ENCODE assay signal across 17 cellular contexts in the genomic region with DNA sequence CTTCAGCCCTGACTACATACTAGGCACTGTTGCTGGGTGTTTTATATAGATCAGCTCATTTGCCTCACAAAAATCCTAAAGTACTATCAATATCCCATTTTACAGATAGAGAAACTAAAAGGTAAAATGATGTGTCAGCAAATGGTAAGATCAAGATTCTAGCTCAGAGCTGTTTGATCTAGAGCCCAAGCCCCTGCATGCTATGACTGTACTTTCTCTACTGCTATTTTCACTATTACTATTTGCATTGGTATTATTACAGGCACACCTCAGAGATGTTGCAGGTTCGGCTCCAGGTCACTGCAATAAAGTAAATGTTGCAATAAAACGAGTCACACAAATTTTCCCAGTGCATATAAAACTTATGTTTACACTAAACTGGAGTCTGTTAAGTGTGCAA. TPM values are rescaled to one million over a fixed set of nuclear protein-coding genes. Genes with fewer than 3 reads are reported as not detected.
DNase-seq lines count a peak whose midpoint lies in the region; ATAC-seq and TF ChIP-seq lines count a peak whose summit lies in the region.
"Had no signal": no experiment of that assay in that cellular context is flagged by ENCODE, and none has a peak within 500 bp of the region (broad histone marks: within the 10 kb centered on the region; RNA-seq: fewer than 3 reads in every experiment).

No MANE protein-coding gene starts in this region.

- no peak overlapping the region for H3K4me3 ChIP-seq in tibial nerve

- no peak overlapping the region for H3K4me3 Mint-ChIP-seq in activated naive CD8-positive, alpha-beta T cell treated with anti-CD3 and anti-CD28 coated beads, Interleukin-2, amount 50 U/mL, for 24 hours
- H3K4me3 Mint-ChIP-seq: stimulated activated naive CD8-positive, alpha-beta T cell treated with anti-CD3 and anti-CD28 coated beads, Interleukin-15, Interleukin-2, amounts not matched to agents 100 ng/mL and 50 ng/mL, for 24 hours; T-cell had no signal

- H3K27me3 Mint-ChIP-seq in activated naive CD8-positive, alpha-beta T cell treated with anti-CD3 and anti-CD28 coated beads, Interleukin-2, amount 50 U/mL, for 24 hours: peaks cover 3% of the 10 kb centered on the region
- H3K27me3 Mint-ChIP-seq: stimulated activated naive CD8-positive, alpha-beta T cell treated with anti-CD3 and anti-CD28 coated beads, Interleukin-15, Interleukin-2, amounts not matched to agents 100 ng/mL and 50 ng/mL, for 24 hours; T-cell had no signal

- WGBS in tibial nerve, 2 donors: 68 to 70% methylated on average over 2 of the region's 2 CpGs

- no peaks in the 10 kb centered on the region for H3K27me3 ChIP-seq in tibial nerve
- H3K27me3 ChIP-seq: foreskin keratinocyte had no signal

- no peaks in the 10 kb centered on the region for H3K9me3 Mint-ChIP-seq in activated naive CD8-positive, alpha-beta T cell treated with anti-CD3 and anti-CD28 coated beads, Interleukin-2, amount 50 U/mL, for 24 hours
- H3K9me3 Mint-ChIP-seq: stimulated activated naive CD8-positive, alpha-beta T cell treated with anti-CD3 and anti-CD28 coated beads, Interleukin-15, Interleukin-2, amounts not matched to agents 100 ng/mL and 50 ng/mL, for 24 hours had no signal

- H3K9me3 ChIP-seq in tibial nerve: no peaks in the 10 kb centered on the region

- ATAC-seq in HG02973 (IDR thresholded peaks at IDR 0.05; ENCODE audit: unreplicated experiment) (peak; percentile 27), HG03196 (IDR thresholded peaks at IDR 0.05; ENCODE audit: unreplicated experiment) (no peak)
- ATAC-seq in activated naive CD8-positive, alpha-beta T cell treated with anti-CD3 and anti-CD28 coated beads, Interleukin-2, amount 50 U/mL, for 24 hours: peak; percentile 62
- ATAC-seq: foreskin keratinocyte, T-cell had no signal

- H3K36me3 ChIP-seq in tibial nerve: peaks cover 0 to 21% (median 0%) of the 10 kb centered on the region in 3 donors

- TF ChIP-seq CTCF in tibial nerve (IDR thresholded peaks at IDR 0.05): no peak

- no peak for TF ChIP-seq POLR2A in tibial nerve (IDR thresholded peaks at IDR 0.05)

- H3K4me1 ChIP-seq in tibial nerve: peaks cover 0 to 7% (median 3%) of the 10 kb centered on the region in 4 donors
- H3K4me1 ChIP-seq: foreskin keratinocyte, parathyroid adenoma had no signal

- peaks cover 20% of the 10 kb centered on the region for H3K36me3 Mint-ChIP-seq in activated naive CD8-positive, alpha-beta T cell treated with anti-CD3 and anti-CD28 coated beads, Interleukin-2, amount 50 U/mL, for 24 hours (ENCODE audit: low read depth)

- TF ChIP-seq EP300 in tibial nerve (IDR thresholded peaks at IDR 0.05): no peak

- peak; percentile 42 for DNase-seq in stimulated activated CD4-positive, alpha-beta T cell treated with anti-CD3 and anti-CD28 coated beads, Interleukin-1b, Interleukin-23, amount 100 ng/mL, for 48 hours
- DNase-seq in stimulated activated CD4-positive, alpha-beta T cell treated with anti-CD3 and anti-CD28 coated beads, Interleukin-4, amount 100 ng/mL, for 4 hours: no peak
- no peak for DNase-seq in activated naive CD8-positive, alpha-beta T cell treated with anti-CD3 and anti-CD28 coated beads, Interleukin-2, amount 50 U/mL, for 24 hours
- DNase-seq in ureter (ENCODE audit: low spot score): peak; percentile 5
- DNase-seq in epidermal melanocyte (ENCODE audit: insufficient read length, low spot score): no peak
- no peak for DNase-seq in tibial nerve (ENCODE audit: low spot score in 2 of 2)
- DNase-seq: AML-193; DND-41; effector CD4-positive, alpha-beta T cell; foreskin keratinocyte; midbrain had no signal

- H3K27ac ChIP-seq in tibial nerve: no peak overlapping the region
- H3K27ac ChIP-seq: foreskin keratinocyte, parathyroid adenoma had no signal

- peak overlapping the region; percentile 22 for H3K27ac Mint-ChIP-seq in activated naive CD8-positive, alpha-beta T cell treated with anti-CD3 and anti-CD28 coated beads, Interleukin-2, amount 50 U/mL, for 24 hours

- H3K4me1 Mint-ChIP-seq in activated naive CD8-positive, alpha-beta T cell treated with anti-CD3 and anti-CD28 coated beads, Interleukin-2, amount 50 U/mL, for 24 hours: peaks cover 74% of the 10 kb centered on the region

RNA-seq across cellular contexts. Expression of a gene that starts 10.9 kb away (rescaled TPM):
- total RNA-seq in ureter (131 TPM), tibial nerve (100 to 1,000 TPM; 172 to 269 (median 185) TPM)

RNA-seq across cellular contexts. Expression of a gene that starts 12.3 kb away (rescaled TPM):
- 64.9 TPM for total RNA-seq in ureter
- 10 to 100 TPM; 51.3 to 70.1 (median 63.4) TPM for total RNA-seq in tibial nerve

RNA-seq across cellular contexts. Expression of a gene that starts 24.6 kb away (rescaled TPM):
- 15.9 TPM for total RNA-seq in ureter
- total RNA-seq in tibial nerve: 10 to 100 TPM in 3 of 4 donors, 1 to 10 TPM in 1; 9.0 to 48.8 (median 42.3) TPM
- total RNA-seq: activated CD8-positive, alpha-beta memory T cell treated with anti-CD3 and anti-CD28 coated beads for 36 hours; foreskin keratinocyte had no signal

RNA-seq across cellular contexts. Expression of a gene that starts 58.2 kb away (rescaled TPM):
- total RNA-seq in ureter (6.4 TPM), tibial nerve (10 to 100 TPM in 1 of 4 donors, 1 to 10 TPM in 3; 4.8 to 13.2 (median 8.3) TPM)

Comparison
In these comparisons a context has a peak if more than half of its experiments do, and no peak if none do; other contexts are left out.
1. DNase-seq: peak in stimulated activated CD4-positive, alpha-beta T cell treated with anti-CD3 and anti-CD28 coated beads, Interleukin-1b, Interleukin-23, amount 100 ng/mL, for 48 hours (single experiment) and ureter (single experiment); none in stimulated activated CD4-positive, alpha-beta T cell treated with anti-CD3 and anti-CD28 coated beads, Interleukin-4, amount 100 ng/mL, for 4 hours (0 of 2), activated naive CD8-positive, alpha-beta T cell treated with anti-CD3 and anti-CD28 coated beads, Interleukin-2, amount 50 U/mL, for 24 hours (single experiment), epidermal melanocyte (single experiment) and tibial nerve (0 of 2).